Comparison of ENCODE assay signal across 9 cellular contexts in the genomic region with DNA sequence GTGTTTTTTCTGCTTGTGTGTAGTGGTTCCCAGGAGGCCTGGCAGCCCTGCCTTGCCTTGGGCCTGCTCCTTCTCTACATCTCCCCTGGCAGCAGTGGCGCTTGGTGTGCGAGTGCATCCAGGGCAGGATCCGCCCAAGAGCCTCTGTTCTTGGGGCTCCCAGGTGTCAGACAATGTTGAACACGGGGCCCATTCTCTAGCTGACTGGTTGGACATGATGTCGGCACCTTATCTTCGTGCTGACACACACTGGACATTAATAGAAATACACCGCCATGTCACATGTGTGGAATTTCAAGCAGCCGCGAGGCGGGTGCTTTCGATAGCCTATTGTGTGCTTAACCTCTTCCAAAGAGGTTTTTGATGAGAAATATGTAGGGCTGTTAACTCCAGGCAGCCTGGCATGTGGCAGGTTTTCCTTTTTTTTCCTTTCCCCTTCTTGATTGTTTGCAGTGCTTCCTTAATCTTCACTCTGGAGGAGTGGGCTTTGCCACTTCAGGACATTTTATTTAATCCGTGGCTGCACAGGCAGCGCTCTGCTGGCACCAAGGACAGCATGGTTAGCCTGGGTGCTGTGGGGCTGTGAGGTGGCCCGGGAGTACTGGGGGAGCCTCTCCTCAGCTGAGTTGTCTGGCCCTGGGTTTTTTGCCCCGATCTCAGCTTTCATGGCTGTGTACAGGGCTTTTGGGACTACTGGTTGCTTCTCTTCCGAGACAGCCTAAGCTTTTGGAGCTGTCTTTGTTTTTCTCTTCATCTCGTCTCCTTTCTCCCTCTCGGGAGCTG. TPM values are rescaled to one million over a fixed set of nuclear protein-coding genes. Genes with fewer than 3 reads are reported as not detected.
DNase-seq lines count a peak whose midpoint lies in the region; ATAC-seq and TF ChIP-seq lines count a peak whose summit lies in the region.
"Had no signal": no experiment of that assay in that cellular context is flagged by ENCODE, and none has a peak within 500 bp of the region (broad histone marks: within the 10 kb centered on the region; RNA-seq: fewer than 3 reads in every experiment).

No MANE protein-coding gene starts in this region.

- no peaks in the 10 kb centered on the region for H3K9me3 Mint-ChIP-seq in WTC11

- H3K4me3 ChIP-seq in right cardiac atrium (ENCODE audit: low read length): no peak overlapping the region
- H3K4me3 ChIP-seq in thyroid gland (replicated peaks in 1 of 3): no peak overlapping the region
- no peak overlapping the region for H3K4me3 ChIP-seq in lower leg skin (ENCODE audit: low read depth, poor library complexity, severe bottlenecking)

- no peaks in the 10 kb centered on the region for H3K27me3 ChIP-seq in right cardiac atrium (ENCODE audit: control insufficient read depth, insufficient read depth)
- no peaks in the 10 kb centered on the region for H3K27me3 ChIP-seq in thyroid gland

- peaks cover 12% of the 10 kb centered on the region for H3K36me3 Mint-ChIP-seq in WTC11

- CTCF ChIA-PET in WTC11 (lab: Charles Lee): no interaction called here

- peak overlapping the region; percentile 15; the same call in 1 of the 2 replicates for H3K27ac Mint-ChIP-seq in WTC11

- TF ChIP-seq POLR2A in thyroid gland (IDR thresholded peaks at IDR 0.05): no peak
- TF ChIP-seq POLR2A in lower leg skin (IDR thresholded peaks at IDR 0.05): no peak

- no peaks in the 10 kb centered on the region for H3K27me3 Mint-ChIP-seq in WTC11 (ENCODE audit: low read depth)

- 45% methylated on average over 18 of the region's 18 CpGs for WGBS in right cardiac atrium
- 54 to 57% methylated on average over 18 of the region's 18 CpGs for WGBS in thyroid gland, 2 donors
- 90% methylated on average over 18 of the region's 18 CpGs for WGBS in lower leg skin, 2 donors

- no peak overlapping the region for H3K4me3 Mint-ChIP-seq in WTC11

- intact Hi-C loops in right cardiac atrium (cut with DNase I): no loop called here
- intact Hi-C loops in thyroid gland (cut with DNase I): loop anchor here (5.0 kb wide), 1 partner anchor 64 kb away; no protein-coding TSS in a partner anchor
- intact Hi-C loops in lower leg skin (cut with DNase I; ENCODE audit: low total_unique reads): loop anchor here (10.0 kb wide), 1 partner anchor 798 kb away; no protein-coding TSS in a partner anchor

- POLR2A ChIA-PET in WTC11 (lab: Charles Lee): no interaction called here

- TF ChIP-seq CTCF in WTC11 (IDR thresholded peaks at IDR 0.05) (no peak), thyroid gland (IDR thresholded peaks at IDR 0.05) (peak in 4 of 6 experiments; percentile 33 to 47 (median 44)), lower leg skin (IDR thresholded peaks at IDR 0.05) (no peak)

- DNase-seq in NCI-H146 (lab: John Stamatoyannopoulos, UW) (peak; percentile 38), NCI-H146 treated with DMSO at 0.1 percent for 48 hours (lab: John Stamatoyannopoulos, UW; ENCODE audit: unreplicated experiment) (no peak), WTC11 (ENCODE audit: low spot score) (no peak), right cardiac atrium (peak; percentile 40 to 83 (median 73)), thyroid gland (peak; percentile 82 to 84), lower leg skin (ENCODE audit: low spot score in 2 of 2) (no peak), NCI-H2196 (lab: John Stamatoyannopoulos, UW; ENCODE audit: unreplicated experiment) (no peak)
- DNase-seq: NCI-H2081 treated with DMSO at 0.1 percent for 48 hours had no signal

- no peaks in the 10 kb centered on the region for H3K36me3 ChIP-seq in thyroid gland

- H3K27ac ChIP-seq in right cardiac atrium (ENCODE audit: low read length) (peak overlapping the region; percentile 86), thyroid gland (peak overlapping the region; percentile 11 to 79 (median 71))

- H3K9me3 ChIP-seq in right cardiac atrium (ENCODE audit: control insufficient read depth, low read length): no peaks in the 10 kb centered on the region
- no peaks in the 10 kb centered on the region for H3K9me3 ChIP-seq in thyroid gland

- H3K4me1 Mint-ChIP-seq in WTC11: peaks cover 22% of the 10 kb centered on the region

- H3K4me1 ChIP-seq in right cardiac atrium (ENCODE audit: control insufficient read depth, insufficient read depth, low read length) (peaks cover 12% of the 10 kb centered on the region), thyroid gland (peaks cover 18 to 36% of the 10 kb centered on the region in 2 donors)

- no peak for ATAC-seq in WTC11
- ATAC-seq in right cardiac atrium: peak; percentile 77 to 87
- no peak for ATAC-seq in GM19395 (IDR thresholded peaks at IDR 0.05; ENCODE audit: unreplicated experiment)

TF ChIP-seq in WTC11, 78 proteins besides CTCF, POLR2A, EP300 and RAD21 (continues in another document):
- TF ChIP-seq NR3C1 (CRISPR knock-in tag; conservative IDR thresholded peaks at IDR 0.05; ENCODE audit: low read depth): no peak
- no peak for TF ChIP-seq TEAD4 (CRISPR knock-in tag; IDR thresholded peaks at IDR 0.05)
- no peak for TF ChIP-seq SOX15 (CRISPR knock-in tag; IDR thresholded peaks at IDR 0.05)
- TF ChIP-seq ZNF416 (CRISPR knock-in tag; IDR thresholded peaks at IDR 0.05): no peak
- TF ChIP-seq CREM (CRISPR knock-in tag; IDR thresholded peaks at IDR 0.05): no peak
- no peak for TF ChIP-seq ARID4B (CRISPR knock-in tag; IDR thresholded peaks at IDR 0.05; ENCODE audit: borderline replicate concordance)
- TF ChIP-seq, protein P1, sequence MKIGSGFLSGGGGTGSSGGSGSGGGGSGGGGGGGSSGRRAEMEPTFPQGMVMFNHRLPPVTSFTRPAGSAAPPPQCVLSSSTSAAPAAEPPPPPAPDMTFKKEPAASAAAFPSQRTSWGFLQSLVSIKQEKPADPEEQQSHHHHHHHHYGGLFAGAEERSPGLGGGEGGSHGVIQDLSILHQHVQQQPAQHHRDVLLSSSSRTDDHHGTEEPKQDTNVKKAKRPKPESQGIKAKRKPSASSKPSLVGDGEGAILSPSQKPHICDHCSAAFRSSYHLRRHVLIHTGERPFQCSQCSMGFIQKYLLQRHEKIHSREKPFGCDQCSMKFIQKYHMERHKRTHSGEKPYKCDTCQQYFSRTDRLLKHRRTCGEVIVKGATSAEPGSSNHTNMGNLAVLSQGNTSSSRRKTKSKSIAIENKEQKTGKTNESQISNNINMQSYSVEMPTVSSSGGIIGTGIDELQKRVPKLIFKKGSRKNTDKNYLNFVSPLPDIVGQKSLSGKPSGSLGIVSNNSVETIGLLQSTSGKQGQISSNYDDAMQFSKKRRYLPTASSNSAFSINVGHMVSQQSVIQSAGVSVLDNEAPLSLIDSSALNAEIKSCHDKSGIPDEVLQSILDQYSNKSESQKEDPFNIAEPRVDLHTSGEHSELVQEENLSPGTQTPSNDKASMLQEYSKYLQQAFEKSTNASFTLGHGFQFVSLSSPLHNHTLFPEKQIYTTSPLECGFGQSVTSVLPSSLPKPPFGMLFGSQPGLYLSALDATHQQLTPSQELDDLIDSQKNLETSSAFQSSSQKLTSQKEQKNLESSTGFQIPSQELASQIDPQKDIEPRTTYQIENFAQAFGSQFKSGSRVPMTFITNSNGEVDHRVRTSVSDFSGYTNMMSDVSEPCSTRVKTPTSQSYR (CRISPR knock-in tag; IDR thresholded peaks at IDR 0.05): no peak
- TF ChIP-seq, protein P2, sequence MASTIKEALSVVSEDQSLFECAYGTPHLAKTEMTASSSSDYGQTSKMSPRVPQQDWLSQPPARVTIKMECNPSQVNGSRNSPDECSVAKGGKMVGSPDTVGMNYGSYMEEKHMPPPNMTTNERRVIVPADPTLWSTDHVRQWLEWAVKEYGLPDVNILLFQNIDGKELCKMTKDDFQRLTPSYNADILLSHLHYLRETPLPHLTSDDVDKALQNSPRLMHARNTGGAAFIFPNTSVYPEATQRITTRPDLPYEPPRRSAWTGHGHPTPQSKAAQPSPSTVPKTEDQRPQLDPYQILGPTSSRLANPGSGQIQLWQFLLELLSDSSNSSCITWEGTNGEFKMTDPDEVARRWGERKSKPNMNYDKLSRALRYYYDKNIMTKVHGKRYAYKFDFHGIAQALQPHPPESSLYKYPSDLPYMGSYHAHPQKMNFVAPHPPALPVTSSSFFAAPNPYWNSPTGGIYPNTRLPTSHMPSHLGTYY (CRISPR knock-in tag; IDR thresholded peaks at IDR 0.05): no peak

RNA-seq across cellular contexts. Expression of gene CHCHD6, which starts 42.5 kb away (rescaled TPM):
- total RNA-seq in WTC11 (2021) (40.9 to 54.7 TPM (median 50.7 TPM) in 3 replicates), right cardiac atrium (10 to 100 TPM in 1 of 4 donors, 1 to 10 TPM in 3; 7.1 to 10.5 (median 8.6) TPM), thyroid gland (10 to 100 TPM; 22.9 to 27.8 (median 24.4) TPM), lower leg skin (10 to 100 TPM; 15.6 to 25.8 (median 21.2) TPM)
- 9.3 TPM for polyA plus RNA-seq in right cardiac atrium

Comparison
In these comparisons a context has a peak if more than half of its experiments do, and no peak if none do; other contexts are left out.
1. DNase-seq: peak in NCI-H146 (single experiment), right cardiac atrium (3 of 3) and thyroid gland (2 of 2); none in NCI-H146 treated with DMSO at 0.1 percent for 48 hours (single experiment), WTC11 (single experiment), lower leg skin (0 of 2) and NCI-H2196 (single experiment).
2. ATAC-seq: peak in right cardiac atrium (2 of 2); none in WTC11 (single experiment) and GM19395 (single experiment).
3. CTCF ChIP-seq: peak in thyroid gland (4 of 6); none in WTC11 (single experiment) and lower leg skin (0 of 3).
4. intact Hi-C loops: an anchor here in thyroid gland (5.0 kb wide) and lower leg skin (10.0 kb wide); none called in right cardiac atrium.